9 cellular contexts compared by ENCODE assay signal in the genomic region with DNA sequence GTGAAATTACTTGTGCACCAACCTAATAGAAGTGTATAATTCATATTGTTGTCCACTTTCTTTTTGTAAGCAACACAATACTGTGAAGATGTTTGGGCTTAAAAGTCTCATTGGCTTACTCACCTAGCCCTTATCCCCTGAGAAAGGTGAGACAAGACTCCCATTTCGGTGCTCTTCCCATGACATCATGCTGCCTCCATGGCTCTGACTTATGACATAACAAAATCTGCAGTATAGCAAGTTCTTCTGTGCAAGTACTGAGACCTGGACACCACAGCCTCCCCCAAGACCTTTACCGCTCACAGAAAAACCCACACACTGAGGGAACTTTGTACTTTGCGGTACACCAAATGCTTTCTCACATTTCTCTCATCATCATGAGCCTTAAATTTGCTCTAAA. TPM values are rescaled to one million over a fixed set of nuclear protein-coding genes. Genes with fewer than 3 reads are reported as not detected.
"Had no signal": no experiment of that assay in that cellular context is flagged by ENCODE, and none has a peak within 500 bp of the region (broad histone marks: within the 10 kb centered on the region; RNA-seq: fewer than 3 reads in every experiment).

No MANE protein-coding gene starts in this region.

- DNase-seq: GDM1, GF-D8 had no signal

- ATAC-seq: GM12878 had no signal

- H3K4me3 ChIP-seq: GM12878 had no signal

- FAIRE-seq: G401.6, GM12878, GM12891, GM12892, GM18507, GM19239 had no signal

RNA-seq across cellular contexts. Expression of a gene that starts 50.5 kb away (rescaled TPM):
- total RNA-seq: G401, GM12878 had no signal
